Comparison of ENCODE assay signal across 11 cellular contexts in genomic region chr18:13379062-13379800, GRCh38.
A peak's percentile ranks its signal among the peaks of the same experiment; 100 is the strongest.
DNase-seq lines count a peak whose midpoint lies in the region; ATAC-seq, FAIRE-seq and TF ChIP-seq lines count a peak whose summit lies in the region.
"Had no signal": no experiment of that assay in that cellular context is flagged by ENCODE, and none has a peak within 500 bp of the region (broad histone marks: within the 10 kb centered on the region; RNA-seq: fewer than 3 reads in every experiment).

No MANE protein-coding gene starts in this region.

- H3K27ac Mint-ChIP-seq in CD14-positive monocyte, result peak overlapping the region in 4 of 7 donors; percentile 6 to 77 (median 46)
- peak overlapping the region; percentile 9 for H3K27ac Mint-ChIP-seq in mesothelial cell of epicardium

- FAIRE-seq in H54 (lab: Jason Lieb, UNC), result no peak
- FAIRE-seq: endothelial cell of umbilical vein had no signal

- TF ChIP-seq CTCF in CD14-positive monocyte (IDR thresholded peaks at IDR 0.05) (no peak), mesothelial cell of epicardium (IDR thresholded peaks at IDR 0.05; ENCODE audit: unreplicated experiment) (no peak)

- no peak overlapping the region for H3K4me3 Mint-ChIP-seq in CD14-positive monocyte
- no peak overlapping the region for H3K4me3 Mint-ChIP-seq in mesothelial cell of epicardium

- intact Hi-C loops in CD14-positive monocyte (cut with micrococcal nuclease), result loop anchor here in 1 of 2 donors (10.0 kb wide), 1 partner anchor 186 kb away; no protein-coding TSS in a partner anchor

- H3K4me1 Mint-ChIP-seq in CD14-positive monocyte (peaks cover 41% of the 10 kb centered on the region), mesothelial cell of epicardium (peaks cover 53% of the 10 kb centered on the region)

- peak overlapping the region; percentile 84 for H3K27ac ChIP-seq in caudate nucleus (ENCODE audit: low read depth, low read length)

- DNase-seq in CD14-positive monocyte (ENCODE audit: low spot score), result no peak
- DNase-seq in COR-L47 (lab: John Stamatoyannopoulos, UW), result peak; percentile 94
- peak in 1 of 61 donors; percentile 74 for DNase-seq in caudate nucleus (lab: John Stamatoyannopoulos, UW)
- no peak for DNase-seq in mesothelial cell of epicardium (ENCODE audit: low spot score in 2 of 2, unreplicated experiment in 2 of 2)
- DNase-seq in H54 (ENCODE audit: insufficient read length, low spot score), result no peak
- DNase-seq: aorta; NCI-H1694; stimulated activated CD4-positive, alpha-beta T cell treated with anti-CD3 and anti-CD28 coated beads, Interleukin-4, amount 100 ng/mL, for 1 hour had no signal

- H3K27me3 Mint-ChIP-seq in CD14-positive monocyte (ENCODE audit: low read depth in 3 of 3) (peaks cover 0 to 11% (median 7%) of the 10 kb centered on the region in 3 donors), mesothelial cell of epicardium (ENCODE audit: low read depth) (no peaks in the 10 kb centered on the region)

- ATAC-seq in GM21515 (IDR thresholded peaks at IDR 0.05; ENCODE audit: unreplicated experiment), result no peak
- ATAC-seq in HG03342 (IDR thresholded peaks at IDR 0.05; ENCODE audit: unreplicated experiment), result no peak

- H3K9me3 Mint-ChIP-seq in CD14-positive monocyte (peaks cover 0 to 3% (median 0%) of the 10 kb centered on the region in 7 donors), mesothelial cell of epicardium (no peaks in the 10 kb centered on the region)

- no peak for TF ChIP-seq POLR2A in H54 (IDR thresholded peaks at IDR 0.05; ENCODE audit: low read depth, low read length)

- peaks cover 0 to 3% of the 10 kb centered on the region in 2 donors for H3K36me3 Mint-ChIP-seq in CD14-positive monocyte
- H3K36me3 Mint-ChIP-seq in mesothelial cell of epicardium, result no peaks in the 10 kb centered on the region
